Comparison of ENCODE assay signal across 9 cellular contexts in the genomic region with DNA sequence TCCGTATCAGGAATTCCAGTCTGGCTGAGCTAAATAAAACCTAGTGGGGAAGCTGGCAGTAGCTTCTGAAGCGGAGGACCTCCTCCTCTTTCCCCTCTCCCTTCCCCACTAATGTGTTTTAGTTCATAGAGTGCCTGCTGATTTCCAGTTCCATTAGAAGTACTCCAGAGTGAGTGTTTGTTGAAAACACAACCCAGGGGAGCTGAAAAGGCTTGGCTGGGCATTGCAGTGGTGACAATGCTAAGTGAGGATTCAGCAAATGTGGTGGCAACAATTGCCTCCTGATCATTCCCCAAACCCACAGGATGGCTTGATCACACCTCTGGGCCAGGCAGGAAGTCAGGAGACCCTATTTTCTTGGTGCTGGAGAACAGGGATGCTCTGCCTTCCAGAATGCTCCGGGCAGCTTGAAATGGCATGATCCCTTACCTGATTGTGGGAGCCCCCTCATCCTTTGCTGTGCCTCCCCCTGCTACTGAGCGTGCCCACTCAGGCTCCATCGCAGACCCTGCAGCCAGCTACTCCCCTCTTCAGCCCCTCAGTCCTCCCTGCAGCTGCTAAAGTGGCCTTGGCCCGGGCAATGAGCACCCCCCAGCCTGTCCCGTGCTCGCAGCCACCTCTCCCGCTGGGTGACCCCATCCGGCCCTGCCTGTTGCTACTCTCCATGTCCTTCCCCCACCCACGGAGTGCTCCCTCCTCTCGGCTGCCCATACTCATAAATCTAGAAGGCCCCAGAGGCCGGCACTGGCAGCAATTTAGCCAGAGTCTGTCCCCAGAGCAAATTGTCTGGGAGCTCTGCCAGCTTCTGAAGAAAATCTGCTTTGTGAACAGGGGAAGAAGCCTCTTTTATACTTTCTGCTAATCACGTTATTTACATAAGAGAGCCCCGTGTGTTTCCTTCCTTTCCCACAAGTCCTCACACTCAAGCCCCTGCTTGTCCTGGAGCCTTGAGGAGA.
DNase-seq lines count a peak whose midpoint lies in the region; ATAC-seq, FAIRE-seq and TF ChIP-seq lines count a peak whose summit lies in the region.
"Had no signal": no experiment of that assay in that cellular context is flagged by ENCODE, and none has a peak within 500 bp of the region (broad histone marks: within the 10 kb centered on the region; RNA-seq: fewer than 3 reads in every experiment).

No MANE protein-coding gene starts in this region.

- intact Hi-C loops in A673 (cut with micrococcal nuclease; ENCODE audit: unreplicated experiment) (no loop called here), HepG2 (cut with micrococcal nuclease; ENCODE audit: unreplicated experiment) (no loop called here)
- intact Hi-C loops in activated CD4-positive, alpha-beta T cell treated with anti-CD3 and anti-CD28 coated beads for 36 hours (cut with DNase I, micrococcal nuclease), result no loop called here

- no peak for FAIRE-seq in HepG2 (lab: Jason Lieb, UNC)

- H3K9me3 Mint-ChIP-seq in activated CD4-positive, alpha-beta T cell treated with anti-CD3 and anti-CD28 coated beads for 36 hours (ENCODE audit: low read depth), result no peaks in the 10 kb centered on the region

- no peak overlapping the region for H3K4me2 ChIP-seq in HepG2 (ENCODE audit: low read depth, low read length)

- POLR2A ChIA-PET in A673 (lab: Charles Lee; ENCODE audit: low non-redundant PET) (interaction anchor here (0.6 kb wide), 2 partner anchors 9 to 101 kb away, joined by 3 to 4 read pairs; no protein-coding TSS in a partner anchor), HepG2 (lab: Yijun Ruan, JAX) (no interaction called here)
- POLR2A ChIA-PET in activated CD4-positive, alpha-beta T cell treated with anti-CD3 and anti-CD28 coated beads for 36 hours (lab: Charles Lee), result no interaction called here

- BruUV-seq in A673 (replicated peaks; lab: Mats Ljungman, UMichigan), result no TSS peak
- BruUV-seq in HepG2 (replicated peaks; lab: Mats Ljungman, UMichigan), result no TSS peak

- H3K36me3 ChIP-seq in A673 (ENCODE audit: insufficient read depth, low read length, poor library complexity, severe bottlenecking) (no peaks in the 10 kb centered on the region), HepG2 (replicated peaks in 1 of 2; ENCODE audit: control insufficient read depth in 1 of 2, insufficient read depth in 2 of 2, low read length in 2 of 2) (no peaks in the 10 kb centered on the region)

- no peak for TF ChIP-seq RAD21 in HepG2 (CRISPR knock-in tag; IDR thresholded peaks at IDR 0.05)

- no peak overlapping the region for H3K27ac Mint-ChIP-seq in activated CD4-positive, alpha-beta T cell treated with anti-CD3 and anti-CD28 coated beads for 36 hours
- H3K27ac Mint-ChIP-seq: CD4-positive, CD25-positive, alpha-beta regulatory T cell had no signal

- TF ChIP-seq CTCF in A673 (conservative IDR thresholded peaks at IDR 0.05; ENCODE audit: low read depth, low read length), result no peak
- TF ChIP-seq CTCF in HepG2 (CRISPR knock-in tag; IDR thresholded peaks at IDR 0.05), result no peak

- WGBS in HepG2 (ENCODE audit: low lambda C conversion rate), result 41% methylated on average over 7 of the region's 15 CpGs

- no peak overlapping the region for H3K4me3 Mint-ChIP-seq in activated CD4-positive, alpha-beta T cell treated with anti-CD3 and anti-CD28 coated beads for 36 hours
- H3K4me3 Mint-ChIP-seq: CD4-positive, CD25-positive, alpha-beta regulatory T cell had no signal

- peaks cover 18% of the 10 kb centered on the region for H3K27me3 Mint-ChIP-seq in activated CD4-positive, alpha-beta T cell treated with anti-CD3 and anti-CD28 coated beads for 36 hours

- H2AFZ ChIP-seq in HepG2 (ENCODE audit: low read length), result no peak overlapping the region

- DNase-seq in A673 (ENCODE audit: low spot score) (peak; percentile 97), NCI-H2081 treated with DMSO at 0.1 percent for 48 hours (lab: John Stamatoyannopoulos, UW) (peak; percentile 45), dermis blood vessel endothelial cell (peak; percentile 72), myocyte (ENCODE audit: low read depth) (peak; percentile 76), SKM-1 (lab: John Stamatoyannopoulos, UW; ENCODE audit: unreplicated experiment) (no peak), HepG2 (ENCODE audit: low spot score) (no peak)
- no peak for DNase-seq in activated CD4-positive, alpha-beta T cell treated with anti-CD3 and anti-CD28 coated beads for 36 hours
- DNase-seq: CD4-positive, CD25-positive, alpha-beta regulatory T cell had no signal

- TF ChIP-seq POLR2A in HepG2 (IDR thresholded peaks at IDR 0.05; ENCODE audit: insufficient read depth in 1 of 2, low read depth in 2 of 2, low read length in 2 of 2), result no peak

- H3K4me1 ChIP-seq in A673 (ENCODE audit: insufficient read depth, low read length, poor library complexity, severe bottlenecking) (peaks cover 29% of the 10 kb centered on the region), HepG2 (ENCODE audit: insufficient read depth, low read length) (no peaks in the 10 kb centered on the region)

- H3K79me2 ChIP-seq in HepG2 (ENCODE audit: insufficient read depth, low read length), result no peaks in the 10 kb centered on the region

- H3K4me1 Mint-ChIP-seq in activated CD4-positive, alpha-beta T cell treated with anti-CD3 and anti-CD28 coated beads for 36 hours, result no peaks in the 10 kb centered on the region
- H3K4me1 Mint-ChIP-seq: CD4-positive, CD25-positive, alpha-beta regulatory T cell had no signal

- TF ChIP-seq EP300 in HepG2 (IDR thresholded peaks at IDR 0.05; ENCODE audit: low read depth in 2 of 2, low read length in 2 of 2), result no peak
- TF ChIP-seq EP300 in HepG2 (CRISPR knock-in tag; IDR thresholded peaks at IDR 0.05; ENCODE audit: borderline replicate concordance), result no peak

- H4K20me1 ChIP-seq in HepG2 (ENCODE audit: insufficient read depth, low read length), result no peaks in the 10 kb centered on the region

- in situ Hi-C loops in HepG2 (cut with HindIII; ENCODE audit: extremely low pct_ligation_motif_present, low pct_unique_long_range_greater_than_20kb), result no loop called here

- H3K27ac ChIP-seq in A673 (ENCODE audit: low read depth, low read length, poor library complexity, severe bottlenecking), result peak overlapping the region; percentile 86
- H3K27ac ChIP-seq in HepG2 (ENCODE audit: extremely low read length, insufficient read depth, low read length), result no peak overlapping the region

- H3K27me3 ChIP-seq in A673 (replicated peaks; ENCODE audit: insufficient read depth, low read depth, low read length, poor library complexity) (no peaks in the 10 kb centered on the region), HepG2 (ENCODE audit: control insufficient read depth in 1 of 2, insufficient read depth in 2 of 2, low read length in 2 of 2) (peaks cover 0 to 8% of the 10 kb centered on the region in 2 experiments; a peak in 1 of 5 replicates)

- CTCF ChIA-PET in A673 (lab: Charles Lee) (no interaction called here), HepG2 (lab: Yijun Ruan, JAX; ENCODE audit: low intra/inter-chr PET ratio, low total read pairs) (no interaction called here)
- CTCF ChIA-PET in activated CD4-positive, alpha-beta T cell treated with anti-CD3 and anti-CD28 coated beads for 36 hours (lab: Charles Lee), result interaction anchor here (0.7 to 1.0 kb wide), 3 partner anchors 17 to 384 kb away, joined by 3 read pairs; no protein-coding TSS in a partner anchor

- H3K4me3 ChIP-seq in A673 (ENCODE audit: low read depth, low read length, poor library complexity, severe bottlenecking), result no peak overlapping the region
- H3K4me3 ChIP-seq in HepG2 (replicated peaks in 1 of 3; ENCODE audit: insufficient read depth in 1 of 3, low read depth in 2 of 3, low read length in 3 of 3), result no peak overlapping the region

- H3K9ac ChIP-seq in HepG2 (ENCODE audit: insufficient read depth, low read depth, low read length), result no peak overlapping the region

- ATAC-seq in HepG2, result no peak
- ATAC-seq in activated CD4-positive, alpha-beta T cell treated with anti-CD3 and anti-CD28 coated beads for 36 hours, result no peak
- ATAC-seq in HG03095 (IDR thresholded peaks at IDR 0.05; ENCODE audit: unreplicated experiment), result no peak

- H3K9me3 ChIP-seq in A673 (ENCODE audit: low read depth, low read length, poor library complexity, severe bottlenecking) (no peaks in the 10 kb centered on the region), HepG2 (ENCODE audit: low read length) (no peaks in the 10 kb centered on the region)

- no peaks in the 10 kb centered on the region for H3K36me3 Mint-ChIP-seq in activated CD4-positive, alpha-beta T cell treated with anti-CD3 and anti-CD28 coated beads for 36 hours (ENCODE audit: low read depth)
- H3K36me3 Mint-ChIP-seq: CD4-positive, CD25-positive, alpha-beta regulatory T cell had no signal

TF ChIP-seq in HepG2, 621 proteins besides CTCF, POLR2A, EP300 and RAD21 (continues in another document):
- no peak for TF ChIP-seq ZNF234 (CRISPR knock-in tag; conservative IDR thresholded peaks at IDR 0.05)
- no peak for TF ChIP-seq ZNF598 (CRISPR knock-in tag; IDR thresholded peaks at IDR 0.05; ENCODE audit: borderline replicate concordance)
- TF ChIP-seq, protein P1, sequence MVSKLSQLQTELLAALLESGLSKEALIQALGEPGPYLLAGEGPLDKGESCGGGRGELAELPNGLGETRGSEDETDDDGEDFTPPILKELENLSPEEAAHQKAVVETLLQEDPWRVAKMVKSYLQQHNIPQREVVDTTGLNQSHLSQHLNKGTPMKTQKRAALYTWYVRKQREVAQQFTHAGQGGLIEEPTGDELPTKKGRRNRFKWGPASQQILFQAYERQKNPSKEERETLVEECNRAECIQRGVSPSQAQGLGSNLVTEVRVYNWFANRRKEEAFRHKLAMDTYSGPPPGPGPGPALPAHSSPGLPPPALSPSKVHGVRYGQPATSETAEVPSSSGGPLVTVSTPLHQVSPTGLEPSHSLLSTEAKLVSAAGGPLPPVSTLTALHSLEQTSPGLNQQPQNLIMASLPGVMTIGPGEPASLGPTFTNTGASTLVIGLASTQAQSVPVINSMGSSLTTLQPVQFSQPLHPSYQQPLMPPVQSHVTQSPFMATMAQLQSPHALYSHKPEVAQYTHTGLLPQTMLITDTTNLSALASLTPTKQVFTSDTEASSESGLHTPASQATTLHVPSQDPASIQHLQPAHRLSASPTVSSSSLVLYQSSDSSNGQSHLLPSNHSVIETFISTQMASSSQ (IDR thresholded peaks at IDR 0.05; ENCODE audit: low read depth), result no peak
- TF ChIP-seq, protein P1 (CRISPR knock-in tag; IDR thresholded peaks at IDR 0.05; ENCODE audit: borderline replicate concordance), result no peak
- TF ChIP-seq CC2D1A (CRISPR knock-in tag; IDR thresholded peaks at IDR 0.05), result no peak

Comparison
In these comparisons a context has a peak if more than half of its experiments do, and no peak if none do; other contexts are left out.
1. DNase-seq: peak in A673 (single experiment), NCI-H2081 treated with DMSO at 0.1 percent for 48 hours (single experiment), dermis blood vessel endothelial cell (single experiment) and myocyte (single experiment); none in SKM-1 (single experiment), HepG2 (single experiment) and activated CD4-positive, alpha-beta T cell treated with anti-CD3 and anti-CD28 coated beads for 36 hours (single experiment).